In genomic region chr20:60977896-60978295, GRCh38 we compare ENCODE assay signal across 17 cellular contexts.
"Had no signal": no experiment of that assay in that cellular context is flagged by ENCODE, and none has a peak within 500 bp of the region (broad histone marks: within the 10 kb centered on the region; RNA-seq: fewer than 3 reads in every experiment).

No MANE protein-coding gene starts in this region.

- H3K4me3 Mint-ChIP-seq: activated CD4-positive, alpha-beta T cell treated with anti-CD3 and anti-CD28 coated beads, Interleukin-2, amount 10 ng/mL, durations not matched to agents 7 days and 5 days; activated naive CD8-positive, alpha-beta T cell treated with anti-CD3 and anti-CD28 coated beads, Interleukin-2, amount 10 ng/mL, durations not matched to agents 7 days and 5 days; dendritic cell treated with granulocyte-macrophage colony-stimulating factor and Interleukin-4, amounts not matched to agents 40 ng/mL and 50 ng/mL, for 4 days; effector memory CD8-positive, alpha-beta T cell; immature natural killer cell; neural progenitor cell; stimulated activated naive CD8-positive, alpha-beta T cell treated with anti-CD3 and anti-CD28 coated beads, Interleukin-15, Interleukin-2, amounts not matched to agents 100 ng/mL and 50 ng/mL, for 24 hours; T-helper 2 cell treated with Interferon-gamma antibody and Interleukin-4, amounts not matched to agents 5 μg/mL and 100 μg/mL, for 36 hours had no signal

- H3K36me3 Mint-ChIP-seq: activated naive CD8-positive, alpha-beta T cell treated with anti-CD3 and anti-CD28 coated beads, Interleukin-2, amount 10 ng/mL, durations not matched to agents 7 days and 5 days; immature natural killer cell; neural progenitor cell had no signal

- H3K4me1 Mint-ChIP-seq: activated CD4-positive, alpha-beta T cell treated with anti-CD3 and anti-CD28 coated beads, Interleukin-2, amount 10 ng/mL, durations not matched to agents 7 days and 5 days; activated naive CD8-positive, alpha-beta T cell treated with anti-CD3 and anti-CD28 coated beads, Interleukin-2, amount 10 ng/mL, durations not matched to agents 7 days and 5 days; immature natural killer cell had no signal

- ATAC-seq: effector memory CD8-positive, alpha-beta T cell; left cardiac atrium; right lobe of liver; upper lobe of right lung had no signal

- H3K27me3 Mint-ChIP-seq: activated CD4-positive, alpha-beta T cell treated with anti-CD3 and anti-CD28 coated beads, Interleukin-2, amount 10 ng/mL, durations not matched to agents 7 days and 5 days; activated naive CD8-positive, alpha-beta T cell treated with anti-CD3 and anti-CD28 coated beads, Interleukin-2, amount 10 ng/mL, durations not matched to agents 7 days and 5 days; dendritic cell treated with granulocyte-macrophage colony-stimulating factor and Interleukin-4, amounts not matched to agents 40 ng/mL and 50 ng/mL, for 4 days; stimulated activated naive CD8-positive, alpha-beta T cell treated with anti-CD3 and anti-CD28 coated beads, Interleukin-15, Interleukin-2, amounts not matched to agents 100 ng/mL and 50 ng/mL, for 24 hours had no signal

- DNase-seq: activated CD4-positive, alpha-beta T cell treated with anti-CD3 and anti-CD28 coated beads, Interleukin-2, amount 10 ng/mL, durations not matched to agents 7 days and 5 days; activated CD4-positive, CD25-positive, alpha-beta regulatory T cell; activated CD8-positive, alpha-beta memory T cell treated with anti-CD3 and anti-CD28 coated beads, Interleukin-2, amount 50 U/mL, for 48 hours; activated naive CD4-positive, alpha-beta T cell; activated naive CD8-positive, alpha-beta T cell treated with anti-CD3 and anti-CD28 coated beads, Interleukin-2, amount 10 ng/mL, durations not matched to agents 7 days and 5 days; cerebellar nuclear complex; effector memory CD8-positive, alpha-beta T cell; head of caudate nucleus; immature natural killer cell; left cardiac atrium; lower lobe of right lung; right lobe of liver; upper lobe of right lung had no signal

- H3K27ac Mint-ChIP-seq: activated CD4-positive, alpha-beta T cell treated with anti-CD3 and anti-CD28 coated beads, Interleukin-2, amount 10 ng/mL, durations not matched to agents 7 days and 5 days; activated naive CD8-positive, alpha-beta T cell treated with anti-CD3 and anti-CD28 coated beads, Interleukin-2, amount 10 ng/mL, durations not matched to agents 7 days and 5 days; dendritic cell treated with granulocyte-macrophage colony-stimulating factor and Interleukin-4, amounts not matched to agents 40 ng/mL and 50 ng/mL, for 4 days; effector memory CD8-positive, alpha-beta T cell; immature natural killer cell; neural progenitor cell; stimulated activated naive CD8-positive, alpha-beta T cell treated with anti-CD3 and anti-CD28 coated beads, Interleukin-15, Interleukin-2, amounts not matched to agents 100 ng/mL and 50 ng/mL, for 24 hours; T-helper 2 cell treated with Interferon-gamma antibody and Interleukin-4, amounts not matched to agents 5 μg/mL and 100 μg/mL, for 36 hours had no signal
